In genomic region chr2:131081190-131081589, GRCh38 we compare ENCODE assay signal across 32 cellular contexts. TPM values are rescaled to one million over a fixed set of nuclear protein-coding genes. Genes with fewer than 3 reads are reported as not detected.
DNase-seq lines count a peak whose midpoint lies in the region; ATAC-seq, FAIRE-seq and TF ChIP-seq lines count a peak whose summit lies in the region.
"Had no signal": no experiment of that assay in that cellular context is flagged by ENCODE, and none has a peak within 500 bp of the region (broad histone marks: within the 10 kb centered on the region; RNA-seq: fewer than 3 reads in every experiment).

No MANE protein-coding gene starts in this region.

- peak overlapping the region; percentile 1 for H3K4ac ChIP-seq in trophoblast cell (ENCODE audit: low read depth, low read length)

- no peak overlapping the region for H3K4me2 ChIP-seq in OCI-LY7 (ENCODE audit: low read length)
- H3K4me2 ChIP-seq in trophoblast cell (ENCODE audit: low read length), result no peak overlapping the region

- H3K9me3 Mint-ChIP-seq in activated CD8-positive, alpha-beta T cell treated with anti-CD3 and anti-CD28 coated beads, Interleukin-2, amount 10 ng/mL, durations not matched to agents 7 days and 5 days (ENCODE audit: insufficient read depth), result no peaks in the 10 kb centered on the region
- H3K9me3 Mint-ChIP-seq in activated CD8-positive, alpha-beta T cell treated with anti-CD3 and anti-CD28 coated beads for 36 hours, result no peaks in the 10 kb centered on the region
- H3K9me3 Mint-ChIP-seq: activated naive CD4-positive, alpha-beta T cell treated with anti-CD3 and anti-CD28 coated beads for 36 hours; activated T-cell treated with anti-CD3 and anti-CD28 coated beads, Interleukin-2, amount 50 U/mL, for 24 hours; H9; immature natural killer cell had no signal

- POLR2A ChIA-PET in activated CD8-positive, alpha-beta T cell treated with anti-CD3 and anti-CD28 coated beads, Interleukin-2, amount 10 ng/mL, durations not matched to agents 7 days and 5 days (lab: Charles Lee), result interaction anchor here (1.0 kb wide), 1 partner anchor 11 kb away, joined by 5 read pairs; no protein-coding TSS in a partner anchor
- POLR2A ChIA-PET in activated CD8-positive, alpha-beta T cell treated with anti-CD3 and anti-CD28 coated beads for 36 hours (lab: Charles Lee), result interaction anchor here (0.7 kb wide), 1 partner anchor 9 kb away, joined by 3 read pairs; no protein-coding TSS in a partner anchor
- POLR2A ChIA-PET in OCI-LY7 (lab: Charles Lee), result interaction anchor here (0.5 kb wide), 1 partner anchor 99 kb away, joined by 4 read pairs; no protein-coding TSS in a partner anchor

- H3K27me3 ChIP-seq in trophoblast cell (ENCODE audit: insufficient read depth, low read length) (no peaks in the 10 kb centered on the region), esophagus squamous epithelium (no peaks in the 10 kb centered on the region)
- H3K27me3 ChIP-seq: colonic mucosa, neutrophil, SJCRH30, stomach, thyroid gland had no signal

- peaks cover 34% of the 10 kb centered on the region for H3K4me1 Mint-ChIP-seq in activated CD8-positive, alpha-beta T cell treated with anti-CD3 and anti-CD28 coated beads, Interleukin-2, amount 10 ng/mL, durations not matched to agents 7 days and 5 days (ENCODE audit: low read depth)
- H3K4me1 Mint-ChIP-seq in activated CD8-positive, alpha-beta T cell treated with anti-CD3 and anti-CD28 coated beads for 36 hours (ENCODE audit: low read depth), result peaks cover 52% of the 10 kb centered on the region

- H3K9me3 ChIP-seq in OCI-LY7 (ENCODE audit: low read length) (peaks cover 4% of the 10 kb centered on the region; the same call in 1 of the 2 replicates), trophoblast cell (ENCODE audit: insufficient read depth, low read depth, low read length) (no peaks in the 10 kb centered on the region), esophagus squamous epithelium (no peaks in the 10 kb centered on the region)
- H3K9me3 ChIP-seq: colonic mucosa, neutrophil, prostate gland, SJCRH30, stomach, thyroid gland had no signal

- CTCF ChIA-PET in activated CD8-positive, alpha-beta T cell treated with anti-CD3 and anti-CD28 coated beads, Interleukin-2, amount 10 ng/mL, durations not matched to agents 7 days and 5 days (lab: Charles Lee), result interaction anchor here (0.7 to 1.2 kb wide), 2 partner anchors 11 to 70 kb away, joined by 3 to 4 read pairs; no protein-coding TSS in a partner anchor
- CTCF ChIA-PET in activated CD8-positive, alpha-beta T cell treated with anti-CD3 and anti-CD28 coated beads for 36 hours (lab: Charles Lee), result no interaction called here
- CTCF ChIA-PET in OCI-LY7 (lab: Charles Lee; ENCODE audit: unreplicated experiment), result no interaction called here

- no peak overlapping the region for H2AK5ac ChIP-seq in trophoblast cell (ENCODE audit: low read length)

- H3K36me3 ChIP-seq in OCI-LY7 (ENCODE audit: insufficient read depth, low read length) (peaks cover 98% of the 10 kb centered on the region), trophoblast cell (ENCODE audit: control insufficient read depth in 1 of 2, insufficient read depth in 2 of 2, low read length in 2 of 2) (peaks cover 21 to 36% of the 10 kb centered on the region in 2 experiments), esophagus squamous epithelium (peaks cover 8 to 93% (median 20%) of the 10 kb centered on the region in 3 donors)

- intact Hi-C loops in activated CD8-positive, alpha-beta T cell treated with anti-CD3 and anti-CD28 coated beads for 36 hours (cut with micrococcal nuclease), result no loop called here
- intact Hi-C loops in OCI-LY7 (cut with micrococcal nuclease; ENCODE audit: unreplicated experiment) (no loop called here), esophagus squamous epithelium (cut with DNase I) (no loop called here)

- H3K23ac ChIP-seq in trophoblast cell (ENCODE audit: low read length), result no peak overlapping the region

- no peak for TF ChIP-seq CTCF in activated CD8-positive, alpha-beta T cell treated with anti-CD3 and anti-CD28 coated beads for 36 hours (IDR thresholded peaks at IDR 0.05)
- TF ChIP-seq CTCF in OCI-LY7 (conservative IDR thresholded peaks at IDR 0.05; ENCODE audit: low read length) (no peak), esophagus squamous epithelium (IDR thresholded peaks at IDR 0.05) (no peak)

- no peak overlapping the region for H3K18ac ChIP-seq in trophoblast cell (ENCODE audit: low read length)

- H3K4me1 ChIP-seq in OCI-LY7 (ENCODE audit: insufficient read depth, low read length, poor library complexity, severe bottlenecking) (no peaks in the 10 kb centered on the region), trophoblast cell (ENCODE audit: control insufficient read depth in 1 of 2, insufficient read depth in 2 of 2, low read length in 2 of 2) (peaks cover under 1 to 4% of the 10 kb centered on the region in 2 experiments), esophagus squamous epithelium (peaks cover under 1 to 37% (median 9%) of the 10 kb centered on the region in 3 donors)
- H3K4me1 ChIP-seq: colonic mucosa, thyroid gland had no signal

- no peak overlapping the region for H2AFZ ChIP-seq in OCI-LY7 (ENCODE audit: low read length)
- no peak overlapping the region for H2AFZ ChIP-seq in trophoblast cell (ENCODE audit: insufficient read depth, low read length, poor library complexity)

- H2BK12ac ChIP-seq in trophoblast cell (ENCODE audit: low read length), result no peak overlapping the region

- peaks cover 19% of the 10 kb centered on the region for H4K20me1 ChIP-seq in OCI-LY7 (ENCODE audit: insufficient read depth, low read length)

- WGBS in trophoblast cell (ENCODE audit: extremely low coverage, insufficient coverage, insufficient read length), result no CpG with 5 or more reads among the region's 4 CpGs
- 64 to 98% methylated on average over 2 to 4 of the region's 4 CpGs for WGBS in esophagus squamous epithelium, 2 donors

- H4K12ac ChIP-seq in trophoblast cell (ENCODE audit: low read depth, low read length), result no peak overlapping the region

- H3K14ac ChIP-seq in trophoblast cell (ENCODE audit: low read length), result no peak overlapping the region

- peaks cover 68% of the 10 kb centered on the region for H3K79me2 ChIP-seq in OCI-LY7 (ENCODE audit: insufficient read depth, low read depth, low read length)
- H3K79me2 ChIP-seq in trophoblast cell (ENCODE audit: control insufficient read depth, insufficient read depth, low read length, poor library complexity), result peaks cover 4% of the 10 kb centered on the region

- no peak overlapping the region for H3K9ac ChIP-seq in trophoblast cell (ENCODE audit: low read length)

- H4K91ac ChIP-seq in trophoblast cell (ENCODE audit: low read depth, low read length), result no peak overlapping the region

- TF ChIP-seq POLR2A in esophagus squamous epithelium (IDR thresholded peaks at IDR 0.05), result no peak

- H3K9me2 ChIP-seq in OCI-LY7 (ENCODE audit: insufficient read depth, low read length), result no peaks in the 10 kb centered on the region

- H3K27me3 Mint-ChIP-seq in activated CD8-positive, alpha-beta T cell treated with anti-CD3 and anti-CD28 coated beads, Interleukin-2, amount 10 ng/mL, durations not matched to agents 7 days and 5 days (ENCODE audit: low read depth), result no peaks in the 10 kb centered on the region
- no peaks in the 10 kb centered on the region for H3K27me3 Mint-ChIP-seq in activated CD8-positive, alpha-beta T cell treated with anti-CD3 and anti-CD28 coated beads for 36 hours
- H3K27me3 Mint-ChIP-seq: activated T-cell treated with anti-CD3 and anti-CD28 coated beads, Interleukin-2, amount 50 U/mL, for 24 hours had no signal

- FAIRE-seq in frontal cortex (lab: Jason Lieb, UNC), result no peak
- FAIRE-seq: A204.1, bronchial epithelial cell had no signal

- H3K27ac ChIP-seq in OCI-LY7 (ENCODE audit: low read depth, low read length, poor library complexity, severe bottlenecking) (no peak overlapping the region), caudate nucleus (ENCODE audit: low read depth, low read length) (no peak overlapping the region), trophoblast cell (ENCODE audit: low read depth, low read length) (no peak overlapping the region), esophagus squamous epithelium (no peak overlapping the region)
- H3K27ac ChIP-seq: colonic mucosa, neutrophil, prostate gland, SJCRH30, stomach, thyroid gland had no signal

- DNase-seq in activated CD8-positive, alpha-beta T cell treated with anti-CD3 and anti-CD28 coated beads, Interleukin-2, amount 10 ng/mL, durations not matched to agents 7 days and 5 days, result no peak
- DNase-seq in activated CD8-positive, alpha-beta T cell treated with anti-CD3 and anti-CD28 coated beads for 36 hours, result no peak
- DNase-seq in OCI-LY7 (ENCODE audit: low spot score) (no peak), caudate nucleus (lab: John Stamatoyannopoulos, UW) (peak in 38 of 61 donors; percentile 2 to 89 (median 39)), trophoblast cell (no peak), esophagus squamous epithelium (lab: John Stamatoyannopoulos, UW) (no peak), frontal cortex (ENCODE audit: low spot score in 2 of 2) (no peak)
- DNase-seq: activated CD4-positive, alpha-beta T cell treated with anti-CD3 and anti-CD28 coated beads for 1 hour; activated CD8-positive, alpha-beta memory T cell treated with anti-CD3 and anti-CD28 coated beads for 24 hours; activated naive CD4-positive, alpha-beta T cell treated with anti-CD3 and anti-CD28 coated beads for 36 hours; activated T-cell treated with anti-CD3 and anti-CD28 coated beads, Interleukin-2, amount 50 U/mL, for 24 hours; AML-193; colonic mucosa; DMS153; effector memory CD4-positive, alpha-beta T cell; foreskin melanocyte; H9; hypothalamus; immature natural killer cell; KG1; NCI-H1436; NCI-H2081 treated with DMSO at 0.1 percent for 48 hours; NCI-H226; SJCRH30; stomach; thyroid gland had no signal

- H3K4me3 Mint-ChIP-seq in activated CD8-positive, alpha-beta T cell treated with anti-CD3 and anti-CD28 coated beads, Interleukin-2, amount 10 ng/mL, durations not matched to agents 7 days and 5 days, result no peak overlapping the region
- no peak overlapping the region for H3K4me3 Mint-ChIP-seq in activated CD8-positive, alpha-beta T cell treated with anti-CD3 and anti-CD28 coated beads for 36 hours
- H3K4me3 Mint-ChIP-seq: activated naive CD4-positive, alpha-beta T cell treated with anti-CD3 and anti-CD28 coated beads for 36 hours; activated T-cell treated with anti-CD3 and anti-CD28 coated beads, Interleukin-2, amount 50 U/mL, for 24 hours had no signal

- no peak overlapping the region for H2BK120ac ChIP-seq in trophoblast cell (ENCODE audit: insufficient read depth, low read length, poor library complexity)

- no peak overlapping the region for H4K8ac ChIP-seq in trophoblast cell (ENCODE audit: low read depth, low read length)

- no peak overlapping the region for H2BK5ac ChIP-seq in trophoblast cell (ENCODE audit: low read depth, low read length, poor library complexity)

- BruUV-seq in OCI-LY7 (replicated peaks; lab: Mats Ljungman, UMichigan), result TSS peak; percentile 32

- no peaks in the 10 kb centered on the region for H3K79me1 ChIP-seq in trophoblast cell (ENCODE audit: low read length)

- H3K4me3 ChIP-seq in OCI-LY7 (ENCODE audit: low read depth, low read length, poor library complexity, severe bottlenecking) (no peak overlapping the region), trophoblast cell (ENCODE audit: low read depth, low read length) (no peak overlapping the region), esophagus squamous epithelium (no peak overlapping the region)
- H3K4me3 ChIP-seq: colonic mucosa, prostate gland, SJCRH30, stomach, thyroid gland had no signal

- H3K27ac Mint-ChIP-seq in activated CD8-positive, alpha-beta T cell treated with anti-CD3 and anti-CD28 coated beads, Interleukin-2, amount 10 ng/mL, durations not matched to agents 7 days and 5 days, result peak overlapping the region; percentile 25
- no peak overlapping the region for H3K27ac Mint-ChIP-seq in activated CD8-positive, alpha-beta T cell treated with anti-CD3 and anti-CD28 coated beads for 36 hours
- H3K27ac Mint-ChIP-seq: activated naive CD4-positive, alpha-beta T cell treated with anti-CD3 and anti-CD28 coated beads for 36 hours had no signal

- H3K36me3 Mint-ChIP-seq in activated CD8-positive, alpha-beta T cell treated with anti-CD3 and anti-CD28 coated beads, Interleukin-2, amount 10 ng/mL, durations not matched to agents 7 days and 5 days (ENCODE audit: low read depth), result peaks cover 68% of the 10 kb centered on the region
- H3K36me3 Mint-ChIP-seq in activated CD8-positive, alpha-beta T cell treated with anti-CD3 and anti-CD28 coated beads for 36 hours (ENCODE audit: low read depth), result peaks cover 60% of the 10 kb centered on the region

- ATAC-seq in activated CD8-positive, alpha-beta T cell treated with anti-CD3 and anti-CD28 coated beads, Interleukin-2, amount 10 ng/mL, durations not matched to agents 7 days and 5 days, result no peak
- ATAC-seq in activated CD8-positive, alpha-beta T cell treated with anti-CD3 and anti-CD28 coated beads for 36 hours, result no peak
- no peak for ATAC-seq in HG03175 (IDR thresholded peaks at IDR 0.05; ENCODE audit: unreplicated experiment)
- ATAC-seq: esophagus mucosa had no signal

RNA-seq across cellular contexts. Expression of gene FAM168B, which starts 12.1 kb away (rescaled TPM):
- total RNA-seq in activated CD8-positive, alpha-beta T cell treated with anti-CD3 and anti-CD28 coated beads, Interleukin-2, amount 10 ng/mL, durations not matched to agents 7 days and 5 days, result 10 to 100 TPM; 50.8 to 51.8 TPM
- 10 to 100 TPM; 62.8 to 66.6 TPM for total RNA-seq in activated CD8-positive, alpha-beta T cell treated with anti-CD3 and anti-CD28 coated beads for 36 hours
- total RNA-seq in OCI-LY7 (2014; rRNA removed; shearing (Covaris generic)), result 53.5 and 53.6 TPM in 2 replicates
- 81.5 and 85.3 TPM in 2 replicates for total RNA-seq in OCI-LY7 (2022)
- 95.6 and 97.7 TPM in 2 replicates for polyA plus RNA-seq in trophoblast cell (2013)
- total RNA-seq in esophagus squamous epithelium, result 10 to 100 TPM; 77.7 to 88.7 (median 79.8) TPM
- 159 TPM for total RNA-seq in frontal cortex

RNA-seq across cellular contexts. Expression of gene PLEKHB2, which starts 23.9 kb away (rescaled TPM):
- total RNA-seq in activated CD8-positive, alpha-beta T cell treated with anti-CD3 and anti-CD28 coated beads, Interleukin-2, amount 10 ng/mL, durations not matched to agents 7 days and 5 days, result 10 to 100 TPM; 62.0 to 64.5 TPM
- total RNA-seq in activated CD8-positive, alpha-beta T cell treated with anti-CD3 and anti-CD28 coated beads for 36 hours, result 10 to 100 TPM; 47.3 to 49.4 TPM
- 23.4 and 28.3 TPM in 2 replicates for total RNA-seq in OCI-LY7 (2014; rRNA removed; shearing (Covaris generic))
- 35.9 and 38.3 TPM in 2 replicates for total RNA-seq in OCI-LY7 (2022)
- 54.6 and 56.5 TPM in 2 replicates for polyA plus RNA-seq in trophoblast cell (2013)
- 10 to 100 TPM; 36.3 to 75.8 (median 47.4) TPM for total RNA-seq in esophagus squamous epithelium
- 114 TPM for total RNA-seq in frontal cortex

Comparison
In these comparisons a context has a peak if more than half of its experiments do, and no peak if none do; other contexts are left out.
1. DNase-seq: peak in caudate nucleus (38 of 61); none in activated CD8-positive, alpha-beta T cell treated with anti-CD3 and anti-CD28 coated beads, Interleukin-2, amount 10 ng/mL, durations not matched to agents 7 days and 5 days (single experiment), activated CD8-positive, alpha-beta T cell treated with anti-CD3 and anti-CD28 coated beads for 36 hours (single experiment), OCI-LY7 (single experiment), trophoblast cell (0 of 2), esophagus squamous epithelium (single experiment) and frontal cortex (0 of 2).